32 cellular contexts compared by ENCODE assay signal in genomic region chr17:52390422-52390821, GRCh38.
"Had no signal": no experiment of that assay in that cellular context is flagged by ENCODE, and none has a peak within 500 bp of the region (broad histone marks: within the 10 kb centered on the region; RNA-seq: fewer than 3 reads in every experiment).

No MANE protein-coding gene starts in this region.

- H3K9me3 ChIP-seq: adrenal gland, body of pancreas had no signal

- H3K27ac ChIP-seq: adrenal gland, body of pancreas, cardiac muscle cell, VCaP had no signal

- DNase-seq: activated B cell treated with CpG ODN at 0.5 μM for 24 hours; activated CD4-positive, alpha-beta memory T cell treated with anti-CD3 and anti-CD28 coated beads for 36 hours; activated CD4-positive, alpha-beta T cell treated with anti-CD3 and anti-CD28 coated beads for 4 hours; activated CD4-positive, alpha-beta T cell treated with anti-CD3 and anti-CD28 coated beads, Interleukin-2, amount 10 ng/mL, durations not matched to agents 24 days and 14 days; activated CD4-positive, alpha-beta T cell treated with anti-CD3 and anti-CD28 coated beads, Interleukin-2, amount 50 U/mL, for 1 hour; activated CD4-positive, alpha-beta T cell treated with anti-CD3 and anti-CD28 coated beads, Interleukin-2, amount 50 U/mL, for 4 hours; activated CD4-positive, CD25-positive, alpha-beta regulatory T cell treated with anti-CD3 and anti-CD28 coated beads, Interleukin-2, amount 50 U/mL, for 72 hours; activated CD8-positive, alpha-beta memory T cell treated with anti-CD3 and anti-CD28 coated beads, Interleukin-2, amount 50 U/mL, for 4 hours; activated CD8-positive, alpha-beta T cell treated with anti-CD3 and anti-CD28 coated beads for 36 hours; activated effector memory CD4-positive, alpha-beta T cell treated with anti-CD3 and anti-CD28 coated beads, Interleukin-2, amount 50 U/mL, for 16 hours; activated gamma-delta T cell treated with Interleukin-2 at 50 U/mL for 16 hours; activated naive CD4-positive, alpha-beta T cell; activated naive CD4-positive, alpha-beta T cell treated with anti-CD3 and anti-CD28 coated beads for 36 hours; activated naive CD4-positive, alpha-beta T cell treated with anti-CD3 and anti-CD28 coated beads, Interleukin-2, amount 50 U/mL, for 16 hours; activated naive CD8-positive, alpha-beta T cell treated with anti-CD3 and anti-CD28 coated beads for 36 hours; activated T-cell treated with anti-CD3 and anti-CD28 coated beads for 4 hours; activated T-cell treated with anti-CD3 and anti-CD28 coated beads, Interleukin-2, amount 50 U/mL, for 1 hour; activated T-cell treated with anti-CD3 and anti-CD28 coated beads, Interleukin-2, amount 50 U/mL, for 4 hours; activated T-cell treated with anti-CD3 and anti-CD28 coated beads, Interleukin-2, amount 50 U/mL, for 72 hours; adrenal gland; amniotic stem cell; aorta; body of pancreas; caudate nucleus; SW 1271; T-helper 1 cell; T-helper 2 cell; T-helper 9 cell had no signal

- H3K4me3 ChIP-seq: adrenal gland, body of pancreas, cardiac muscle cell had no signal

- H3K36me3 ChIP-seq: adrenal gland, cardiac muscle cell had no signal

- H3K4me1 ChIP-seq: adrenal gland, body of pancreas had no signal

- ATAC-seq: activated CD8-positive, alpha-beta T cell treated with anti-CD3 and anti-CD28 coated beads for 36 hours; activated naive CD4-positive, alpha-beta T cell treated with anti-CD3 and anti-CD28 coated beads, Interleukin-2, amount 50 U/mL, for 72 hours; activated T-cell treated with anti-CD3 and anti-CD28 coated beads, Interleukin-2, amount 50 U/mL, for 4 hours; activated T-cell treated with anti-CD3 and anti-CD28 coated beads, Interleukin-2, amount 50 U/mL, for 72 hours; activated T-helper 17 cell treated with anti-CD3 and anti-CD28 coated beads, Interleukin-2, amount 50 U/mL, for 72 hours; body of pancreas had no signal

- H3K27me3 ChIP-seq: adrenal gland, body of pancreas, cardiac muscle cell had no signal
